In the genomic region with DNA sequence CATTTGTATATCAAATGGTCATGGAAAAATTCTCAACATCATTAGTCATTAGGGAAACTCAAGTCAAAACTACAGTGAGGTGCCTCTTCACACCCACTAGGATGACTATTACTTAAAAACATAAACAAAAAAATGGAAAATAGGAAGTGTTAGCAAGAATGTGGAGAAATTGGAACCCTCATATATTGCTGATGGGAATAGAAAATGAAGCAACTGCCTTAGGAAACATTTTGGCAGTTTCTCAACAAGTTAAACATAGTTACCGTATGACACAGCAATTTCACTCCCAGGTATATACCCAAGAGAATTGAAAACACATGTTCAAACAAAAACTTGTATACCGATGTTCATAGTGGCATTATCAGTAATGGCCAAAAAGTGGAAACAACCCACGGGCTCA, we compare ENCODE assay signal across 15 cellular contexts. TPM values are rescaled to one million over a fixed set of nuclear protein-coding genes. Genes with fewer than 3 reads are reported as not detected.
DNase-seq lines count a peak whose midpoint lies in the region; ATAC-seq, FAIRE-seq and TF ChIP-seq lines count a peak whose summit lies in the region.
"Had no signal": no experiment of that assay in that cellular context is flagged by ENCODE, and none has a peak within 500 bp of the region (broad histone marks: within the 10 kb centered on the region; RNA-seq: fewer than 3 reads in every experiment).

No MANE protein-coding gene starts in this region.

- H4K20me1 ChIP-seq in IMR-90 (ENCODE audit: insufficient read depth, low read length) (no peaks in the 10 kb centered on the region), GM12878 (ENCODE audit: control insufficient read depth, insufficient read depth) (no peaks in the 10 kb centered on the region), keratinocyte (ENCODE audit: control insufficient read depth, extremely low read depth, insufficient read depth, low read length) (no peaks in the 10 kb centered on the region)
- H4K20me1 ChIP-seq: BLaER1 had no signal

- no peak overlapping the region for H2AK5ac ChIP-seq in IMR-90 (ENCODE audit: low read depth, low read length)

- no peak for TF ChIP-seq EP300 in GM12878 (IDR thresholded peaks at IDR 0.05; ENCODE audit: borderline replicate concordance in 1 of 2, control insufficient read depth in 1 of 2, low read depth in 2 of 2, low read length in 2 of 2)

- no peak overlapping the region for H3K4ac ChIP-seq in IMR-90 (ENCODE audit: low read depth, low read length)

- H3K27ac ChIP-seq in IMR-90 (ENCODE audit: insufficient read depth, low read length) (no peak overlapping the region), GM12878 (ENCODE audit: control insufficient read depth, insufficient read depth) (no peak overlapping the region), keratinocyte (ENCODE audit: control insufficient read depth, insufficient read depth, low read length) (no peak overlapping the region)
- H3K27ac ChIP-seq: BLaER1 had no signal

- H3K56ac ChIP-seq in IMR-90 (ENCODE audit: extremely low read depth, insufficient read depth, low read length), result no peak overlapping the region

- TF ChIP-seq RAD21 in IMR-90 (IDR thresholded peaks at IDR 0.05; ENCODE audit: low read length) (no peak), GM12878 (IDR thresholded peaks at IDR 0.05; ENCODE audit: insufficient read depth, low read depth, low read length) (no peak)

- H3K4me3 ChIP-seq in IMR-90 (ENCODE audit: insufficient read depth, low read depth, low read length), result no peak overlapping the region
- H3K4me3 ChIP-seq in GM12878, result no peak overlapping the region
- H3K4me3 ChIP-seq in keratinocyte (ENCODE audit: control insufficient read depth in 2 of 3, extremely low read depth in 1 of 3, insufficient read depth in 2 of 3, low read depth in 1 of 3, low read length in 3 of 3), result no peak overlapping the region
- H3K4me3 ChIP-seq: BLaER1 had no signal

- H3K27me3 ChIP-seq in IMR-90 (ENCODE audit: control insufficient read depth, insufficient read depth, low read length) (no peaks in the 10 kb centered on the region; the same call in 1 of the 2 replicates), GM12878 (replicated peaks in 1 of 2; ENCODE audit: control insufficient read depth in 2 of 2, insufficient read depth in 2 of 2, low read length in 1 of 2) (no peaks in the 10 kb centered on the region), keratinocyte (ENCODE audit: control insufficient read depth, extremely low read depth, insufficient read depth, low read length) (no peaks in the 10 kb centered on the region)
- H3K27me3 ChIP-seq: BLaER1 had no signal

- no peak overlapping the region for H3K18ac ChIP-seq in IMR-90 (ENCODE audit: low read depth, low read length)

- H4K8ac ChIP-seq in IMR-90 (ENCODE audit: low read depth in 2 of 2, low read length in 2 of 2), result no peak overlapping the region

- H3K4me2 ChIP-seq in IMR-90 (ENCODE audit: low read depth, low read length) (no peak overlapping the region), GM12878 (ENCODE audit: control insufficient read depth, insufficient read depth) (no peak overlapping the region), keratinocyte (ENCODE audit: control insufficient read depth, extremely low read depth, insufficient read depth, low read depth, low read length) (peak overlapping the region; percentile 10)
- H3K4me2 ChIP-seq: BLaER1 had no signal

- TF ChIP-seq CTCF in IMR-90 (conservative IDR thresholded peaks at IDR 0.05; ENCODE audit: low read depth, low read length) (no peak), GM12878 (IDR thresholded peaks at IDR 0.05 in 2 of 3, conservative IDR thresholded peaks at IDR 0.05 in 1 of 3; ENCODE audit: control insufficient read depth in 2 of 3, extremely low read depth in 1 of 3, insufficient read depth in 1 of 3, low read depth in 3 of 3, low read length in 3 of 3) (no peak), keratinocyte (optimal IDR thresholded peaks at IDR 0.05 in 1 of 3, IDR thresholded peaks at IDR 0.05 in 1 of 3, conservative IDR thresholded peaks at IDR 0.05 in 1 of 3; ENCODE audit: extremely low read depth in 1 of 3, insufficient read depth in 2 of 3, low read length in 3 of 3) (no peak)

- H2AK9ac ChIP-seq in IMR-90 (replicated peaks; ENCODE audit: low read depth, low read length, poor library complexity), result no peak overlapping the region

- H3K23ac ChIP-seq in IMR-90 (ENCODE audit: low read depth, low read length), result no peak overlapping the region

- DNase-seq in EH (ENCODE audit: low read depth) (peak; percentile 33), IMR-90 (no peak), GM12878 (ENCODE audit: low read depth, low spot score) (no peak), keratinocyte (ENCODE audit: low read depth, low spot score) (peak; percentile 11), hippocampal formation (lab: John Stamatoyannopoulos, UW) (no peak), T1000 (lab: John Stamatoyannopoulos, UW) (no peak), HuH-7 (ENCODE audit: low spot score) (no peak)
- DNase-seq: CD8-positive, alpha-beta T cell; GOT3; NCI-H1417 treated with DMSO at 0.1 percent for 48 hours; NCI-H774; T-cell had no signal

- TF ChIP-seq POLR2A in IMR-90 (IDR thresholded peaks at IDR 0.05; ENCODE audit: low read depth, low read length) (no peak), GM12878 (IDR thresholded peaks at IDR 0.05; ENCODE audit: low read depth, low read length) (no peak)

- H3K9me1 ChIP-seq in IMR-90 (ENCODE audit: insufficient read depth, low read length) (no peaks in the 10 kb centered on the region), keratinocyte (ENCODE audit: control insufficient read depth, extremely low read depth, insufficient read depth, low read length) (no peaks in the 10 kb centered on the region)

- ATAC-seq in IMR-90 (ENCODE audit: low read depth) (no peak), GM12878 (no peak)
- ATAC-seq: CD8-positive, alpha-beta T cell; Right ventricle myocardium inferior; T-cell had no signal

- WGBS in IMR-90 (ENCODE audit: extremely low coverage in 2 of 2, insufficient read length in 1 of 2), 2 experiments, result no CpG with 5 or more reads among the region's 3 CpGs
- 2% methylated on average over 3 of the region's 3 CpGs for WGBS in GM12878 (ENCODE audit: insufficient coverage, insufficient replicate concordance, low lambda C conversion rate, missing lambda C conversion rate)

- no TSS peak for BruUV-seq in IMR-90 (replicated peaks; lab: Mats Ljungman, UMichigan)
- BruUV-seq in GM12878 (replicated peaks; lab: Mats Ljungman, UMichigan), result no TSS peak

- intact Hi-C loops in IMR-90 (cut with micrococcal nuclease), result no loop called here
- intact Hi-C loops in GM12878 (cut with micrococcal nuclease; ENCODE audit: unreplicated experiment), result no loop called here

- POLR2A ChIA-PET in IMR-90 (lab: Charles Lee; ENCODE audit: unreplicated experiment), result no interaction called here
- POLR2A ChIA-PET in GM12878 (lab: Charles Lee), result no interaction called here

- no peaks in the 10 kb centered on the region for H3K9me3 ChIP-seq in IMR-90 (ENCODE audit: control insufficient read depth, insufficient read depth, low read length)
- no peaks in the 10 kb centered on the region for H3K9me3 ChIP-seq in GM12878 (replicated peaks; ENCODE audit: control insufficient read depth, insufficient read depth, low read length)
- no peaks in the 10 kb centered on the region for H3K9me3 ChIP-seq in keratinocyte (ENCODE audit: control insufficient read depth, low read depth, low read length)
- H3K9me3 ChIP-seq: BLaER1 had no signal

- H3K4me1 ChIP-seq in IMR-90 (ENCODE audit: control insufficient read depth, insufficient read depth, low read length), result no peaks in the 10 kb centered on the region
- no peaks in the 10 kb centered on the region for H3K4me1 ChIP-seq in GM12878 (ENCODE audit: control insufficient read depth, insufficient read depth, low read length)
- H3K4me1 ChIP-seq in keratinocyte (ENCODE audit: control insufficient read depth, extremely low read depth, insufficient read depth, low read length), result peaks cover 4% of the 10 kb centered on the region

- H2AFZ ChIP-seq in IMR-90 (replicated peaks; ENCODE audit: low read length, poor library complexity), result no peak overlapping the region
- no peak overlapping the region for H2AFZ ChIP-seq in GM12878 (ENCODE audit: control insufficient read depth, low read depth, low read length)
- no peak overlapping the region for H2AFZ ChIP-seq in keratinocyte (ENCODE audit: control insufficient read depth, low read length)

- H2BK120ac ChIP-seq in IMR-90 (ENCODE audit: low read depth, low read length), result no peak overlapping the region

- CTCF ChIA-PET in IMR-90 (lab: Yijun Ruan, JAX) (no interaction called here), GM12878 (lab: Yijun Ruan, JAX) (no interaction called here)

- H3K36me3 ChIP-seq in IMR-90 (ENCODE audit: control insufficient read depth, insufficient read depth, low read length) (no peaks in the 10 kb centered on the region), GM12878 (ENCODE audit: control insufficient read depth in 2 of 2, insufficient read depth in 2 of 2, low read length in 1 of 2) (no peaks in the 10 kb centered on the region), keratinocyte (ENCODE audit: control insufficient read depth in 2 of 2, extremely low read depth in 1 of 2, insufficient read depth in 2 of 2, low read length in 2 of 2) (no peaks in the 10 kb centered on the region)
- H3K36me3 ChIP-seq: BLaER1 had no signal

- RAD21 ChIA-PET in GM12878 (lab: Charles Lee; ENCODE audit: unreplicated experiment), result no interaction called here

- no peak for FAIRE-seq in GM12878 (lab: Jason Lieb, UNC)
- FAIRE-seq in keratinocyte (lab: Jason Lieb, UNC), result no peak
- FAIRE-seq: G401.6 had no signal

- H3K14ac ChIP-seq in IMR-90 (replicated peaks; ENCODE audit: low read depth, low read length), result no peak overlapping the region

- no peak overlapping the region for H2BK15ac ChIP-seq in IMR-90 (ENCODE audit: low read depth, low read length)

- SMC1A ChIA-PET in GM12878 (lab: Charles Lee; ENCODE audit: uncharacterized antibody, unreplicated experiment), result no interaction called here

- in situ Hi-C loops in IMR-90 (cut with MboI; ENCODE audit: low sequenced_read_pairs) (no loop called here), GM12878 (cut with MboI) (no loop called here)

- H4K91ac ChIP-seq in IMR-90 (ENCODE audit: insufficient read depth, low read depth, low read length), result no peak overlapping the region

- H2BK20ac ChIP-seq in IMR-90 (ENCODE audit: low read depth, low read length), result no peak overlapping the region

- dilution Hi-C loops in IMR-90 (cut with HindIII; ENCODE audit: low sequenced_read_pairs, unreplicated experiment), result no loop called here
- dilution Hi-C loops in keratinocyte (cut with MboI; ENCODE audit: extremely low pct_ligation_motif_present, low sequenced_read_pairs), result no loop called here

- no peak overlapping the region for H4K5ac ChIP-seq in IMR-90 (ENCODE audit: low read depth, low read length)

- H3K79me2 ChIP-seq in GM12878 (ENCODE audit: control insufficient read depth, insufficient read depth, low read length) (no peaks in the 10 kb centered on the region), keratinocyte (ENCODE audit: control insufficient read depth, insufficient read depth, low read length) (no peaks in the 10 kb centered on the region)

- H3K79me1 ChIP-seq in IMR-90 (ENCODE audit: low read depth in 1 of 2, low read length in 2 of 2), result no peaks in the 10 kb centered on the region

- H3K9ac ChIP-seq in IMR-90 (ENCODE audit: low read depth, low read length) (no peak overlapping the region), GM12878 (ENCODE audit: control insufficient read depth, insufficient read depth, low read length) (no peak overlapping the region), keratinocyte (ENCODE audit: control insufficient read depth, extremely low read depth, insufficient read depth, low read length) (no peak overlapping the region)
- H3K9ac ChIP-seq: BLaER1 had no signal

- no peak overlapping the region for H2BK5ac ChIP-seq in IMR-90 (ENCODE audit: low read depth, low read length, poor library complexity, severe bottlenecking)

RNA-seq across cellular contexts. Expression of gene CYP26B1, which starts 18.1 kb away (rescaled TPM):
- total RNA-seq in IMR-90 (2012; rRNA removed) (not detected in 2 replicates), GM12878 (2014; rRNA removed) (not detected in 2 replicates), GM12878 (2014; rRNA removed; fragmentation: Illumina TruSeq; extraction: Trizol) (not detected in 2 replicates), GM12878 (2021) (not detected in 2 replicates)
- polyA plus RNA-seq in IMR-90 (2012; rRNA removed) (0.01 and 0.02 TPM in 2 replicates), GM12878 (2011; rRNA removed) (not detected in 2 replicates), GM12878 (2014; fragmentation: Illumina TruSeq; extraction: Trizol) (not detected in 2 replicates), GM12878 (2014; fragmentation: Nextera tagmentation; extraction: Ambion mirVana) (not detected), GM12878 (2014; rRNA removed) (not detected in 2 replicates), GM12878 (2016; fragmentation: Nextera tagmentation; extraction: Ambion mirVana) (not detected), keratinocyte (0.75 to 1.8 TPM (median 1.2 TPM) in 3 replicates)
- polyA plus RNA-seq in IMR-90 (2012; cell fraction: cytosol; rRNA removed), result 0.03 TPM in 1 of 2 replicates, not detected in the other
- polyA plus RNA-seq in IMR-90 (2012; cell fraction: nucleus; rRNA removed; ENCODE audit: low replicate concordance), result 0.25 and 0.62 TPM in 2 replicates
- 0.79 TPM in 1 of 2 replicates, not detected in the other for total RNA-seq in GM12878 (2013; cell fraction: nucleolus; rRNA removed)
- polyA plus RNA-seq in GM12878 (2011; ENCODE audit: low read depth), result not detected
- polyA plus RNA-seq in GM12878 (2011; cell fraction: cytosol; rRNA removed), result 0.01 TPM in 1 of 2 replicates, not detected in the other
- polyA plus RNA-seq in GM12878 (2011; cell fraction: nucleus; rRNA removed), result 0.04 TPM in 1 of 2 replicates, not detected in the other
- polyA plus RNA-seq in GM12878 (2012), result not detected in 2 replicates
- not detected in 2 replicates for polyA minus RNA-seq in GM12878 (2011; rRNA and poly(A)+ RNA removed)
- polyA minus RNA-seq in GM12878 (2011; cell fraction: cytosol; rRNA and poly(A)+ RNA removed), result 0.21 and 1.1 TPM in 2 replicates
- under 0.01 TPM in 1 of 2 replicates, not detected in the other for polyA minus RNA-seq in GM12878 (2011; cell fraction: nucleus; rRNA and poly(A)+ RNA removed)
- 4.3 TPM for polyA plus RNA-seq in keratinocyte (2011; ENCODE audit: low read depth)
- 0.45 and 0.74 TPM in 2 replicates for polyA plus RNA-seq in keratinocyte (2011; cell fraction: cytosol; rRNA removed)
- 5.3 and 5.9 TPM in 2 replicates for polyA plus RNA-seq in keratinocyte (2011; cell fraction: nucleus; rRNA removed)
- polyA plus RNA-seq in keratinocyte (2012; ENCODE audit: low replicate concordance), result 1.3 and 6.0 TPM in 2 replicates
- 1.1 to 2.4 TPM (median 1.4 TPM) in 3 replicates for polyA minus RNA-seq in keratinocyte
- 1.2 TPM for polyA minus RNA-seq in keratinocyte (2011; cell fraction: cytosol; rRNA and poly(A)+ RNA removed)
- polyA minus RNA-seq in keratinocyte (2011; cell fraction: nucleus; rRNA and poly(A)+ RNA removed), result 3.3 and 3.5 TPM in 2 replicates
- total RNA-seq: CD8-positive, alpha-beta T cell had no signal

Comparison
In these comparisons a context has a peak if more than half of its experiments do, and no peak if none do; other contexts are left out.
1. DNase-seq: peak in EH (single experiment) and keratinocyte (single experiment); none in IMR-90 (single experiment), GM12878 (single experiment), hippocampal formation (0 of 2), T1000 (single experiment) and HuH-7 (single experiment).